Comparison of ENCODE assay signal across 10 cellular contexts in the genomic region with DNA sequence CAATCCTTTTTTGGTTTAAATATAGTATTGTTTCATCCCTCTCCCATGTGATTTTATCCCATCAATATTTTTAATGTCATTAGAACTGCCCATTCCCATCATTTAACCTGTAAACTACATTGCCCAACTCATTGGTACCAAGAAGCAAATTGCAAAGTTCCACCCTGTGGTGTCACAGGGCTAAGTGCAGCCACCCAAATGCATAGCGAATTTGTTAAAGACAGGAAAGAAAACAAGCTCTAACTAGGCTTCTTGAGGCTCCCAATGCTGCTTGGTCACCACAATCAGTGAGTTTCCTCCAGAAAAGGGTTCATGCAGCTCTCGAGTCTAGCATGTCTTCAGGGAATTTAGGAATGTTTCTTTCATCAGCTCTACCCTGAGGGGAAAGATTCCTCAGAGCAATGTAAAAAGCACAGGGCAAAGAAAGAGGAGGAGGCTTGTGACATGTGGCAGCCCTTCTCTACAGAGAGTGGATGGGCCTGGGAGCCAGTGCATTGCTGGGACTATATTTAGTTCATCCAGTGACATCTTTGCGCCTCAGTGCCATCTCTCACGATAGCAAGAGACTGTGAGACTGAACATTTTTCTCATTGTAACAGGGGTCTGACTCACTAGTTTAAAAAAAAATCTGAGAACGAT. TPM values are rescaled to one million over a fixed set of nuclear protein-coding genes. Genes with fewer than 3 reads are reported as not detected.
A peak's percentile ranks its signal among the peaks of the same experiment; 100 is the strongest.
DNase-seq lines count a peak whose midpoint lies in the region; ATAC-seq and TF ChIP-seq lines count a peak whose summit lies in the region.
"Had no signal": no experiment of that assay in that cellular context is flagged by ENCODE, and none has a peak within 500 bp of the region (broad histone marks: within the 10 kb centered on the region; RNA-seq: fewer than 3 reads in every experiment).

No MANE protein-coding gene starts in this region.

- intact Hi-C loops in colonic mucosa (cut with DNase I): loop anchor here (10.0 kb wide), 1 partner anchor 138 kb away; no protein-coding TSS in a partner anchor

- H2AFZ ChIP-seq in neuronal stem cell (ENCODE audit: low read length): peak overlapping the region; percentile 39

- H3K79me1 ChIP-seq in neuronal stem cell (ENCODE audit: low read depth, low read length): no peaks in the 10 kb centered on the region

- H3K36me3 Mint-ChIP-seq in activated naive CD8-positive, alpha-beta T cell treated with anti-CD3 and anti-CD28 coated beads, Interleukin-2, amount 50 U/mL, for 24 hours (ENCODE audit: low read depth): no peaks in the 10 kb centered on the region
- H3K36me3 Mint-ChIP-seq: brain had no signal

- no peaks in the 10 kb centered on the region for H3K27me3 ChIP-seq in neuronal stem cell (ENCODE audit: control insufficient read depth in 3 of 3, insufficient read depth in 3 of 3, low read depth in 1 of 3, low read length in 3 of 3)
- no peaks in the 10 kb centered on the region for H3K27me3 ChIP-seq in colonic mucosa

- peak overlapping the region; percentile 64 for H3K4me3 Mint-ChIP-seq in activated naive CD8-positive, alpha-beta T cell treated with anti-CD3 and anti-CD28 coated beads, Interleukin-2, amount 50 U/mL, for 24 hours
- H3K4me3 Mint-ChIP-seq: brain had no signal

- DNase-seq in GM04504 (ENCODE audit: low read depth) (peak; percentile 98), neuronal stem cell (ENCODE audit: low spot score) (no peak), colonic mucosa (no peak), NCI-H82 (lab: John Stamatoyannopoulos, UW) (no peak), NCI-H2227 (lab: John Stamatoyannopoulos, UW; ENCODE audit: unreplicated experiment) (no peak)
- DNase-seq in activated naive CD8-positive, alpha-beta T cell treated with anti-CD3 and anti-CD28 coated beads, Interleukin-2, amount 50 U/mL, for 24 hours: no peak

- ATAC-seq in HG02852 (IDR thresholded peaks at IDR 0.05; ENCODE audit: unreplicated experiment): peak; percentile 35
- peak; percentile 45 for ATAC-seq in activated naive CD8-positive, alpha-beta T cell treated with anti-CD3 and anti-CD28 coated beads, Interleukin-2, amount 50 U/mL, for 24 hours
- no peak for ATAC-seq in GM19023 (IDR thresholded peaks at IDR 0.05; ENCODE audit: unreplicated experiment)

- no peak overlapping the region for H4K91ac ChIP-seq in neuronal stem cell (ENCODE audit: low read depth, low read length, poor library complexity)

- H2AK5ac ChIP-seq in neuronal stem cell (ENCODE audit: low read depth, low read length): no peak overlapping the region

- TF ChIP-seq CTCF in colonic mucosa (IDR thresholded peaks at IDR 0.05): no peak

- H3K18ac ChIP-seq in neuronal stem cell (ENCODE audit: low read length): no peak overlapping the region

- H3K9ac ChIP-seq in neuronal stem cell (ENCODE audit: low read depth, low read length, poor library complexity) (no peak overlapping the region), colonic mucosa (ENCODE audit: low read depth in 2 of 2, low read length in 2 of 2) (no peak overlapping the region)

- no peaks in the 10 kb centered on the region for H3K27me3 Mint-ChIP-seq in activated naive CD8-positive, alpha-beta T cell treated with anti-CD3 and anti-CD28 coated beads, Interleukin-2, amount 50 U/mL, for 24 hours
- H3K27me3 Mint-ChIP-seq: brain had no signal

- WGBS in neuronal stem cell (ENCODE audit: extremely low coverage in 2 of 2, insufficient read length in 2 of 2, insufficient replicate concordance in 1 of 2), 2 donors: no CpG with 5 or more reads among the region's 5 CpGs

- H3K4me3 ChIP-seq in neuronal stem cell (ENCODE audit: low read length in 2 of 2) (no peak overlapping the region), colonic mucosa (no peak overlapping the region)

- H3K9me3 ChIP-seq in neuronal stem cell (replicated peaks in 1 of 2; ENCODE audit: control insufficient read depth in 2 of 2, insufficient read depth in 1 of 2, low read depth in 1 of 2, low read length in 2 of 2) (no peaks in the 10 kb centered on the region), colonic mucosa (no peaks in the 10 kb centered on the region)

- H3K4me1 ChIP-seq in neuronal stem cell (ENCODE audit: control insufficient read depth in 2 of 2, insufficient read depth in 1 of 2, low read depth in 1 of 2, low read length in 2 of 2) (peaks cover 0 to 1% of the 10 kb centered on the region in 2 donors), colonic mucosa (no peaks in the 10 kb centered on the region)

- no peak overlapping the region for H3K23ac ChIP-seq in neuronal stem cell (ENCODE audit: low read depth, low read length, poor library complexity)

- H3K27ac Mint-ChIP-seq in activated naive CD8-positive, alpha-beta T cell treated with anti-CD3 and anti-CD28 coated beads, Interleukin-2, amount 50 U/mL, for 24 hours: peak overlapping the region; percentile 80
- H3K27ac Mint-ChIP-seq: brain had no signal

- H2BK15ac ChIP-seq in neuronal stem cell (ENCODE audit: low read length): no peak overlapping the region

- H3K9me3 Mint-ChIP-seq in activated naive CD8-positive, alpha-beta T cell treated with anti-CD3 and anti-CD28 coated beads, Interleukin-2, amount 50 U/mL, for 24 hours: no peaks in the 10 kb centered on the region

- H4K8ac ChIP-seq in neuronal stem cell (ENCODE audit: low read depth, low read length): no peak overlapping the region

- H2BK120ac ChIP-seq in neuronal stem cell (ENCODE audit: low read depth, low read length): no peak overlapping the region

- peaks cover 32% of the 10 kb centered on the region for H3K4me1 Mint-ChIP-seq in activated naive CD8-positive, alpha-beta T cell treated with anti-CD3 and anti-CD28 coated beads, Interleukin-2, amount 50 U/mL, for 24 hours

- no peak overlapping the region for H2BK5ac ChIP-seq in neuronal stem cell (ENCODE audit: low read length)

- H3K36me3 ChIP-seq in neuronal stem cell (replicated peaks in 1 of 2; ENCODE audit: control insufficient read depth in 2 of 2, insufficient read depth in 2 of 2, low read length in 2 of 2) (no peaks in the 10 kb centered on the region), colonic mucosa (no peaks in the 10 kb centered on the region)

- no peak overlapping the region for H3K4me2 ChIP-seq in neuronal stem cell (ENCODE audit: insufficient read depth, low read length, poor library complexity, severe bottlenecking)

- no peak overlapping the region for H3K14ac ChIP-seq in neuronal stem cell (ENCODE audit: low read length)

- no peak overlapping the region for H3K27ac ChIP-seq in neuronal stem cell (replicated peaks; ENCODE audit: low read length)
- H3K27ac ChIP-seq in colonic mucosa: no peak overlapping the region
- H3K27ac ChIP-seq: HL-60 had no signal

- H2BK12ac ChIP-seq in neuronal stem cell (ENCODE audit: low read length): no peak overlapping the region

- H3K4ac ChIP-seq in neuronal stem cell (ENCODE audit: low read length): no peak overlapping the region

RNA-seq across cellular contexts. Expression of a gene that starts 58.1 kb away (rescaled TPM):
- polyA plus RNA-seq in neuronal stem cell (2013, experiment 1 of 2): 1.3 TPM
- 1.4 TPM for polyA plus RNA-seq in neuronal stem cell (2013, experiment 2 of 2)
- 10 to 100 TPM; 16.1 to 87.0 TPM for total RNA-seq in colonic mucosa
